8 cellular contexts compared by ENCODE assay signal in genomic region chr6:47242483-47243386, GRCh38.
DNase-seq lines count a peak whose midpoint lies in the region; ATAC-seq and TF ChIP-seq lines count a peak whose summit lies in the region.

No MANE protein-coding gene starts in this region.

- CTCF ChIA-PET in AG04450 (lab: Charles Lee): interaction anchor here (0.8 to 2.5 kb wide), 3 partner anchors 67 to 172 kb away, joined by 3 to 13 read pairs (median 4); no protein-coding TSS in a partner anchor

- H3K9me3 ChIP-seq in AG04450 (ENCODE audit: control insufficient read depth, insufficient read depth, low read length) (no peaks in the 10 kb centered on the region; the same call in 1 of the 2 replicates), lower lobe of right lung (no peaks in the 10 kb centered on the region)

- H3K27ac ChIP-seq in AG04450 (ENCODE audit: low read depth, low read length) (peak overlapping the region; percentile 57), coronary artery (no peak overlapping the region), lower lobe of right lung (peak overlapping the region; percentile 61)

- no peaks in the 10 kb centered on the region for H3K27me3 ChIP-seq in AG04450 (ENCODE audit: control insufficient read depth, insufficient read depth, low read length)
- H3K27me3 ChIP-seq in lower lobe of right lung (ENCODE audit: low read depth): no peaks in the 10 kb centered on the region

- POLR2A ChIA-PET in AG04450 (lab: Yijun Ruan, JAX): interaction anchor here (1.1 kb wide), 1 partner anchor 74 kb away, joined by 5 read pairs; no protein-coding TSS in a partner anchor

- intact Hi-C loops in lower lobe of right lung (cut with DNase I): no loop called here

- DNase-seq in AG04450 (ENCODE audit: low read depth, low spot score): peak; percentile 69
- DNase-seq in NCI-H2171 (lab: John Stamatoyannopoulos, UW): peak; percentile 55
- peak; percentile 62 for DNase-seq in activated CD4-positive, alpha-beta T cell treated with anti-CD3 and anti-CD28 coated beads for 48 hours
- DNase-seq in coronary artery (ENCODE audit: low spot score): peak; percentile 80
- DNase-seq in lower lobe of right lung: peak; percentile 92
- DNase-seq in stimulated activated CD8-positive, alpha-beta memory T cell treated with anti-CD3 and anti-CD28 coated beads, Interleukin-15, amount 100 ng/mL, for 1 hour (ENCODE audit: low read depth): peak; percentile 21

- H3K4me3 ChIP-seq in AG04450 (ENCODE audit: low read depth, low read length): no peak overlapping the region
- H3K4me3 ChIP-seq in coronary artery: no peak overlapping the region
- no peak overlapping the region for H3K4me3 ChIP-seq in lower lobe of right lung

- TF ChIP-seq CTCF in AG04450 (IDR thresholded peaks at IDR 0.05; ENCODE audit: low read depth, low read length): no peak
- TF ChIP-seq CTCF in coronary artery (IDR thresholded peaks at IDR 0.05): no peak
- TF ChIP-seq CTCF in lower lobe of right lung (IDR thresholded peaks at IDR 0.05): no peak

- H3K4me1 ChIP-seq in lower lobe of right lung: peaks cover 27% of the 10 kb centered on the region

- H3K36me3 ChIP-seq in lower lobe of right lung: no peaks in the 10 kb centered on the region

- ATAC-seq in GM18870 (IDR thresholded peaks at IDR 0.05; ENCODE audit: unreplicated experiment) (peak; percentile 86), HG03066 (IDR thresholded peaks at IDR 0.05; ENCODE audit: low read depth, unreplicated experiment) (peak; percentile 90), lower lobe of right lung (peak; percentile 98)

Comparison
In these comparisons a context has a peak if more than half of its experiments do, and no peak if none do; other contexts are left out.
1. DNase-seq: peak in every context shown above with its lines; median percentile 92 in lower lobe of right lung; 80 in coronary artery; 69 in AG04450; 62 in activated CD4-positive, alpha-beta T cell treated with anti-CD3 and anti-CD28 coated beads for 48 hours; 55 in NCI-H2171; 21 in stimulated activated CD8-positive, alpha-beta memory T cell treated with anti-CD3 and anti-CD28 coated beads, Interleukin-15, amount 100 ng/mL, for 1 hour.
2. H3K27ac ChIP-seq: peak in AG04450 (single experiment) and lower lobe of right lung (single experiment); none in coronary artery (0 of 2).
3. Peak in every context shown above with its lines, with median percentiles within 50 percentile points of each other: ATAC-seq.